In genomic region chr12:4084631-4085030, GRCh38 we compare ENCODE assay signal across 23 cellular contexts.
"Had no signal": no experiment of that assay in that cellular context is flagged by ENCODE, and none has a peak within 500 bp of the region (broad histone marks: within the 10 kb centered on the region; RNA-seq: fewer than 3 reads in every experiment).

No MANE protein-coding gene starts in this region.

- H3K4me1 ChIP-seq: breast epithelium, foreskin keratinocyte, right lobe of liver, vagina had no signal

- H3K36me3 ChIP-seq: breast epithelium, esophagus muscularis mucosa, right lobe of liver, thoracic aorta, vagina, WERI-Rb-1 had no signal

- H3K27ac ChIP-seq: breast epithelium, esophagus muscularis mucosa, foreskin keratinocyte, right lobe of liver, skin epidermis, thoracic aorta, vagina, WERI-Rb-1 had no signal

- DNase-seq: activated CD4-positive, alpha-beta T cell treated with anti-CD3 and anti-CD28 coated beads for 48 hours; activated CD4-positive, alpha-beta T cell treated with anti-CD3 and anti-CD28 coated beads, Interleukin-2, amount 50 U/mL, for 48 hours; activated CD8-positive, alpha-beta memory T cell treated with anti-CD3 and anti-CD28 coated beads, Interleukin-2, amount 50 U/mL, for 4 hours; activated gamma-delta T cell; activated naive CD4-positive, alpha-beta T cell treated with anti-CD3 and anti-CD28 coated beads, Interleukin-2, amount 10 ng/mL, durations not matched to agents 7 days and 5 days; activated T-cell treated with anti-CD3 and anti-CD28 coated beads, Interleukin-2, amount 50 U/mL, for 24 hours; foreskin keratinocyte; glutamatergic neuron; mucosa of descending colon; right lobe of liver; stimulated activated CD4-positive, alpha-beta T cell treated with anti-CD3 and anti-CD28 coated beads, Interleukin-12 subunit alpha, Interleukin-12 subunit beta, amount 100 ng/mL, for 4 hours; stimulated activated CD4-positive, alpha-beta T cell treated with anti-CD3 and anti-CD28 coated beads, Interleukin-4, amount 100 ng/mL, for 1 hour; T-helper 17 cell; T1000; WERI-Rb-1 had no signal

- H3K4me3 ChIP-seq: breast epithelium, esophagus muscularis mucosa, lung, mucosa of descending colon, right lobe of liver, skin epidermis, thoracic aorta, vagina had no signal

- H3K9me3 ChIP-seq: breast epithelium, esophagus muscularis mucosa, mucosa of descending colon, right lobe of liver, thoracic aorta, vagina had no signal

- ATAC-seq: activated CD4-positive, CD25-positive, alpha-beta regulatory T cell treated with anti-CD3 and anti-CD28 coated beads, Interleukin-2, amount 50 U/mL, for 24 hours; foreskin keratinocyte; mucosa of descending colon; natural killer cell treated with Interleukin-12 subunit alpha and Interleukin-12 subunit beta and Interleukin-15 and Interleukin-18, amount 100 ng/mL, for 72 hours; right lobe of liver; T-helper 17 cell had no signal

- H3K27me3 ChIP-seq: breast epithelium, right lobe of liver, vagina had no signal
